ENCODE assay signal across 1 cellular context in genomic region chr3:50299929-50300680, GRCh38.
TF ChIP-seq lines count a peak whose summit lies in the region.

No MANE protein-coding gene starts in this region.

TF ChIP-seq in WTC11, 78 proteins besides CTCF, POLR2A, EP300 and RAD21 (continued from another document):
- TF ChIP-seq, protein P1, sequence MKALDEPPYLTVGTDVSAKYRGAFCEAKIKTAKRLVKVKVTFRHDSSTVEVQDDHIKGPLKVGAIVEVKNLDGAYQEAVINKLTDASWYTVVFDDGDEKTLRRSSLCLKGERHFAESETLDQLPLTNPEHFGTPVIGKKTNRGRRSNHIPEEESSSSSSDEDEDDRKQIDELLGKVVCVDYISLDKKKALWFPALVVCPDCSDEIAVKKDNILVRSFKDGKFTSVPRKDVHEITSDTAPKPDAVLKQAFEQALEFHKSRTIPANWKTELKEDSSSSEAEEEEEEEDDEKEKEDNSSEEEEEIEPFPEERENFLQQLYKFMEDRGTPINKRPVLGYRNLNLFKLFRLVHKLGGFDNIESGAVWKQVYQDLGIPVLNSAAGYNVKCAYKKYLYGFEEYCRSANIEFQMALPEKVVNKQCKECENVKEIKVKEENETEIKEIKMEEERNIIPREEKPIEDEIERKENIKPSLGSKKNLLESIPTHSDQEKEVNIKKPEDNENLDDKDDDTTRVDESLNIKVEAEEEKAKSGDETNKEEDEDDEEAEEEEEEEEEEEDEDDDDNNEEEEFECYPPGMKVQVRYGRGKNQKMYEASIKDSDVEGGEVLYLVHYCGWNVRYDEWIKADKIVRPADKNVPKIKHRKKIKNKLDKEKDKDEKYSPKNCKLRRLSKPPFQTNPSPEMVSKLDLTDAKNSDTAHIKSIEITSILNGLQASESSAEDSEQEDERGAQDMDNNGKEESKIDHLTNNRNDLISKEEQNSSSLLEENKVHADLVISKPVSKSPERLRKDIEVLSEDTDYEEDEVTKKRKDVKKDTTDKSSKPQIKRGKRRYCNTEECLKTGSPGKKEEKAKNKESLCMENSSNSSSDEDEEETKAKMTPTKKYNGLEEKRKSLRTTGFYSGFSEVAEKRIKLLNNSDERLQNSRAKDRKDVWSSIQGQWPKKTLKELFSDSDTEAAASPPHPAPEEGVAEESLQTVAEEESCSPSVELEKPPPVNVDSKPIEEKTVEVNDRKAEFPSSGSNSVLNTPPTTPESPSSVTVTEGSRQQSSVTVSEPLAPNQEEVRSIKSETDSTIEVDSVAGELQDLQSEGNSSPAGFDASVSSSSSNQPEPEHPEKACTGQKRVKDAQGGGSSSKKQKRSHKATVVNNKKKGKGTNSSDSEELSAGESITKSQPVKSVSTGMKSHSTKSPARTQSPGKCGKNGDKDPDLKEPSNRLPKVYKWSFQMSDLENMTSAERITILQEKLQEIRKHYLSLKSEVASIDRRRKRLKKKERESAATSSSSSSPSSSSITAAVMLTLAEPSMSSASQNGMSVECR (CRISPR knock-in tag; IDR thresholded peaks at IDR 0.05; ENCODE audit: borderline replicate concordance) = no peak
TF ChIP-seq in WTC11: peak in this region for 0.
